ENCODE assay signal across 33 cellular contexts in the genomic region with DNA sequence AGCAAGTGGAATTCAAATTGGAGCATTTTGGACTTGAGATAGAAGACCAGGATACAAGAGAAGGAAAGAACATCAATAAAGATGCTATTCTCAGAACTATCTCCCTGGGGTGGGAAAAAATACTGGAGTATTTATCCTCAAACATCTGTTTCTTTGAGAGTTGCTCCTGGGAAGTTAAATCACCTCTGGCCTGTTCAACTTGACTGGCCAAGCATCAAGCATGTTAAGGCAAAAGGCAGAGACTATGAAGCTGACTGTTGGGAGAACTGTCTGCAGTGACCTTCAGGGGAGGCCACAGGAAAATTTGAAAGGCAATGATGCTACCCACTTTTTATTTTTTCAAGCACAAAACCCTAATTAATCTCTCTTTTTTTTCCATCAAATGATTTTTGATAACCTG.
"Had no signal": no experiment of that assay in that cellular context is flagged by ENCODE, and none has a peak within 500 bp of the region (broad histone marks: within the 10 kb centered on the region; RNA-seq: fewer than 3 reads in every experiment).

No MANE protein-coding gene starts in this region.

- H3K4me3 ChIP-seq: ascending aorta, cardiac muscle cell, Peyer's patch had no signal

- H3K27ac ChIP-seq: ascending aorta, cardiac muscle cell, Peyer's patch, RWPE1, WERI-Rb-1 had no signal

- ATAC-seq: activated CD4-positive, alpha-beta T cell treated with anti-CD3 and anti-CD28 coated beads for 36 hours; activated CD8-positive, alpha-beta T cell treated with anti-CD3 and anti-CD28 coated beads, Interleukin-2, amount 10 ng/mL, durations not matched to agents 7 days and 5 days; PC-3; Right ventricle myocardium inferior; SK-N-SH treated with all-trans-retinoic acid at 6 μM for 48 hours had no signal

- H3K4me1 ChIP-seq: ascending aorta, Peyer's patch had no signal

- DNase-seq: activated CD4-positive, alpha-beta T cell treated with anti-CD3 and anti-CD28 coated beads for 36 hours; activated CD4-positive, alpha-beta T cell treated with anti-CD3 and anti-CD28 coated beads, Interleukin-2, amount 10 ng/mL, durations not matched to agents 7 days and 5 days; activated CD4-positive, alpha-beta T cell treated with anti-CD3 and anti-CD28 coated beads, Interleukin-2, amount 50 U/mL, for 48 hours; activated CD8-positive, alpha-beta T cell treated with anti-CD3 and anti-CD28 coated beads, Interleukin-2, amount 10 ng/mL, durations not matched to agents 7 days and 5 days; activated gamma-delta T cell; activated naive CD4-positive, alpha-beta T cell treated with Interleukin-2 at 50 U/mL for 16 hours; activated naive CD8-positive, alpha-beta T cell treated with anti-CD3 and anti-CD28 coated beads, Interleukin-2, amount 10 ng/mL, durations not matched to agents 7 days and 5 days; activated T-cell treated with anti-CD3 and anti-CD28 coated beads, Interleukin-2, amount 50 U/mL, for 24 hours; amygdala; NCI-H1092 treated with DMSO at 0.1 percent for 48 hours; NCI-H1417; NCI-H146; NCI-H187 treated with DMSO at 0.1 percent for 48 hours; NCI-H2081; NCI-H2171 treated with DMSO at 0.1 percent for 48 hours; NCI-H2227 treated with DMSO at 0.1 percent for 48 hours; NCI-H446 treated with DMSO at 0.1 percent for 48 hours; NCI-H524; NCI-H69; NCI-H82; PC-3; Peyer's patch; SIG-M5; SW 1271; T-helper 1 cell; T-helper 2 cell; T-helper 9 cell; WERI-Rb-1 had no signal

- H3K9me3 ChIP-seq: ascending aorta, Peyer's patch had no signal

- H3K36me3 ChIP-seq: ascending aorta, cardiac muscle cell, Peyer's patch, WERI-Rb-1 had no signal

- H3K27me3 ChIP-seq: ascending aorta, cardiac muscle cell, Peyer's patch had no signal
